10 cellular contexts compared by ENCODE assay signal in the genomic region with DNA sequence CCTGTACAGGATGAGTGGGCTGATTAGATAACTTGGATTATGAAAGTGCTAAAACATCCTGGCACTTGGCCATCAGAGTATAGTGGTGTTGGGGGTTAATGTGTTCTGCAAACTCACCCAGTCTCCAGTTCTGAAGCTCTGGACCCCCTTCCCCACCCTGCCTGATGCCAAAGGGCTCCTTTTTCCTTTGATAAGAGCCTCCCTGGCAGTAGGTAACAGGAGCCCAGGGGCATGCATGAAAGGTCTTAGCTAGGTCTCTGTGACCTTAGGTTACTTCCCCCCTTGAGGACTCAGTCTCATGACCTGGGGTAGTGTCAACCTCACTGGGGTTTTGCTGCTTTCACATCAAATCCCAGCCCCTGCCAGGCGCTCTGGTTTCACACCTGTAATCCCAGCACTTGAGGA. TPM values are rescaled to one million over a fixed set of nuclear protein-coding genes. Genes with fewer than 3 reads are reported as not detected.
DNase-seq lines count a peak whose midpoint lies in the region; ATAC-seq and TF ChIP-seq lines count a peak whose summit lies in the region.
"Had no signal": no experiment of that assay in that cellular context is flagged by ENCODE, and none has a peak within 500 bp of the region (broad histone marks: within the 10 kb centered on the region; RNA-seq: fewer than 3 reads in every experiment).

No MANE protein-coding gene starts in this region.

- H3K79me2 ChIP-seq in PC-3 (ENCODE audit: low read length) = peaks cover 43% of the 10 kb centered on the region

- no peaks in the 10 kb centered on the region for H3K9me2 ChIP-seq in PC-3 (replicated peaks; ENCODE audit: low read length)

- peak overlapping the region; percentile 18 for H3K27ac Mint-ChIP-seq in CD8-positive, alpha-beta T cell
- H3K27ac Mint-ChIP-seq in brain = peak overlapping the region in 1 of 5 experiments; percentile 82
- H3K27ac Mint-ChIP-seq: activated naive CD8-positive, alpha-beta T cell treated with anti-CD3 and anti-CD28 coated beads, Interleukin-2, amount 10 ng/mL, durations not matched to agents 7 days and 5 days had no signal

- H3K27ac ChIP-seq in BLaER1 = no peak overlapping the region
- no peak overlapping the region for H3K27ac ChIP-seq in CD8-positive, alpha-beta T cell (ENCODE audit: low read depth, low read length)
- H3K27ac ChIP-seq in PC-3 (ENCODE audit: low read length) = no peak overlapping the region
- no peak overlapping the region for H3K27ac ChIP-seq in coronary artery
- H3K27ac ChIP-seq: colonic mucosa, KMS-11 had no signal

- no peaks in the 10 kb centered on the region for H3K9me3 Mint-ChIP-seq in CD8-positive, alpha-beta T cell
- peaks cover 0 to 10% (median 8%) of the 10 kb centered on the region in 5 experiments for H3K9me3 Mint-ChIP-seq in brain
- H3K9me3 Mint-ChIP-seq: activated naive CD8-positive, alpha-beta T cell treated with anti-CD3 and anti-CD28 coated beads, Interleukin-2, amount 10 ng/mL, durations not matched to agents 7 days and 5 days had no signal

- POLR2A ChIA-PET in CD8-positive, alpha-beta T cell (lab: Charles Lee) = interaction anchor here (0.8 to 1.0 kb wide), 2 partner anchors 17 to 18 kb away, joined by 3 read pairs; no protein-coding TSS in a partner anchor
- POLR2A ChIA-PET in PC-3 (lab: Charles Lee; ENCODE audit: unreplicated experiment) = no interaction called here

- peaks cover 31% of the 10 kb centered on the region for H3K36me3 Mint-ChIP-seq in CD8-positive, alpha-beta T cell
- H3K36me3 Mint-ChIP-seq in brain = peaks cover 22% of the 10 kb centered on the region

- H3K9ac ChIP-seq in BLaER1 (no peak overlapping the region), PC-3 (ENCODE audit: low read length) (no peak overlapping the region)
- H3K9ac ChIP-seq: KMS-11 had no signal

- H3K4me1 ChIP-seq in BLaER1 (peaks cover 47% of the 10 kb centered on the region), PC-3 (ENCODE audit: insufficient read depth, low read length) (peaks cover 19% of the 10 kb centered on the region)
- peaks cover 26% of the 10 kb centered on the region for H3K4me1 ChIP-seq in CD8-positive, alpha-beta T cell (ENCODE audit: insufficient read depth, low read length)
- H3K4me1 ChIP-seq: colonic mucosa had no signal

- intact Hi-C loops in CD8-positive, alpha-beta T cell (cut with DNase I, micrococcal nuclease) = no loop called here
- intact Hi-C loops in PC-3 (cut with micrococcal nuclease) = no loop called here

- H3K4me3 Mint-ChIP-seq in CD8-positive, alpha-beta T cell = no peak overlapping the region
- peak overlapping the region in 4 of 5 experiments; percentile 12 to 97 (median 38) for H3K4me3 Mint-ChIP-seq in brain

- H3F3A ChIP-seq in PC-3 (ENCODE audit: low read length, unreplicated experiment) = no peaks in the 10 kb centered on the region

- no peak for ATAC-seq in CD8-positive, alpha-beta T cell
- ATAC-seq in PC-3 = no peak

- peaks cover 33% of the 10 kb centered on the region for H3K4me1 Mint-ChIP-seq in CD8-positive, alpha-beta T cell (ENCODE audit: low read depth)
- peaks cover 32% of the 10 kb centered on the region for H3K4me1 Mint-ChIP-seq in brain

- no peak for DNase-seq in CD8-positive, alpha-beta T cell
- DNase-seq in PC-3 (no peak), SKM-1 treated with dmso at 0.1 percent for 144 hours (lab: John Stamatoyannopoulos, UW; ENCODE audit: unreplicated experiment) (no peak), coronary artery (ENCODE audit: low spot score) (no peak), activated gamma-delta T cell treated with Interleukin-2 at 50 U/mL for 16 hours (no peak)
- DNase-seq: activated naive CD8-positive, alpha-beta T cell treated with anti-CD3 and anti-CD28 coated beads, Interleukin-2, amount 10 ng/mL, durations not matched to agents 7 days and 5 days; colonic mucosa had no signal

- H3K27me3 ChIP-seq in BLaER1 (no peaks in the 10 kb centered on the region), PC-3 (ENCODE audit: low read length) (no peaks in the 10 kb centered on the region)
- no peaks in the 10 kb centered on the region for H3K27me3 ChIP-seq in CD8-positive, alpha-beta T cell (ENCODE audit: insufficient read depth, low read length)
- H3K27me3 ChIP-seq: colonic mucosa had no signal

- no peaks in the 10 kb centered on the region for H3K27me3 Mint-ChIP-seq in CD8-positive, alpha-beta T cell (ENCODE audit: low read depth)
- H3K27me3 Mint-ChIP-seq in brain = peaks cover 28% of the 10 kb centered on the region
- H3K27me3 Mint-ChIP-seq: activated naive CD8-positive, alpha-beta T cell treated with anti-CD3 and anti-CD28 coated beads, Interleukin-2, amount 10 ng/mL, durations not matched to agents 7 days and 5 days had no signal

- H3K4me3 ChIP-seq in BLaER1 (no peak overlapping the region), PC-3 (ENCODE audit: low read length) (peak overlapping the region; percentile 99; the same call in 1 of the 2 replicates), coronary artery (no peak overlapping the region)
- H3K4me3 ChIP-seq in CD8-positive, alpha-beta T cell (ENCODE audit: low read depth, low read length) = no peak overlapping the region
- H3K4me3 ChIP-seq: colonic mucosa had no signal

- H3K9me3 ChIP-seq in BLaER1 (no peaks in the 10 kb centered on the region), PC-3 (ENCODE audit: low read length) (no peaks in the 10 kb centered on the region)
- no peaks in the 10 kb centered on the region for H3K9me3 ChIP-seq in CD8-positive, alpha-beta T cell (ENCODE audit: low read length)
- H3K9me3 ChIP-seq: colonic mucosa had no signal

- H4K20me1 ChIP-seq in BLaER1 (peaks cover 34% of the 10 kb centered on the region), PC-3 (ENCODE audit: low read length) (peaks cover 22% of the 10 kb centered on the region)

- no TSS peak for BruUV-seq in PC-3 (replicated peaks; lab: Mats Ljungman, UMichigan)

- H2AFZ ChIP-seq in PC-3 (ENCODE audit: low read length) = no peak overlapping the region

- CTCF ChIA-PET in CD8-positive, alpha-beta T cell (lab: Charles Lee) = interaction anchor here (0.9 to 1.0 kb wide), 5 partner anchors 11 to 257 kb away, joined by 3 to 4 read pairs (median 3); no protein-coding TSS in a partner anchor
- CTCF ChIA-PET in PC-3 (lab: Charles Lee) = interaction anchor here (0.5 to 0.6 kb wide), 2 partner anchors 57 to 67 kb away, joined by 3 to 6 read pairs; no protein-coding TSS in a partner anchor

- peak overlapping the region; percentile 97 for H3K4me2 ChIP-seq in BLaER1
- no peak overlapping the region; the same call in 1 of the 2 replicates for H3K4me2 ChIP-seq in PC-3 (ENCODE audit: low read length)

- TF ChIP-seq CTCF in CD8-positive, alpha-beta T cell (IDR thresholded peaks at IDR 0.05) = no peak
- TF ChIP-seq CTCF in PC-3 (conservative IDR thresholded peaks at IDR 0.05; ENCODE audit: low read depth, low read length) (no peak), brain (conservative IDR thresholded peaks at IDR 0.05) (no peak), coronary artery (IDR thresholded peaks at IDR 0.05) (no peak)

- peaks cover 32% of the 10 kb centered on the region for H3K36me3 ChIP-seq in BLaER1
- H3K36me3 ChIP-seq in CD8-positive, alpha-beta T cell (ENCODE audit: insufficient read depth, low read length) = peaks cover 4% of the 10 kb centered on the region
- peaks cover 21% of the 10 kb centered on the region for H3K36me3 ChIP-seq in PC-3 (ENCODE audit: low read depth, low read length)
- H3K36me3 ChIP-seq: colonic mucosa had no signal

RNA-seq across cellular contexts. Expression of a gene that starts 2.5 kb away (rescaled TPM):
- total RNA-seq in CD8-positive, alpha-beta T cell = 1,000 to 10,000 TPM; 3,224 to 3,257 TPM
- total RNA-seq in PC-3 (2014; rRNA removed) = 2,594 and 2,746 TPM in 2 replicates
- polyA plus RNA-seq in brain (ENCODE audit: insufficient read depth, low read depth, low replicate concordance) = 2,519 TPM

RNA-seq across cellular contexts. Expression of a gene that starts 2.6 kb away (rescaled TPM):
- 10 to 100 TPM; 19.8 to 28.9 TPM for total RNA-seq in CD8-positive, alpha-beta T cell
- 98.5 and 144 TPM in 2 replicates for total RNA-seq in PC-3 (2014; rRNA removed)
- polyA plus RNA-seq in brain (ENCODE audit: insufficient read depth, low read depth, low replicate concordance) = 370 TPM

RNA-seq across cellular contexts. Expression of a gene that starts 15.6 kb away (rescaled TPM):
- 10 to 100 TPM; 15.7 to 19.1 TPM for total RNA-seq in CD8-positive, alpha-beta T cell
- total RNA-seq in PC-3 (2014; rRNA removed) = 217 and 221 TPM in 2 replicates
- polyA plus RNA-seq in brain (ENCODE audit: insufficient read depth, low read depth, low replicate concordance) = 131 TPM

RNA-seq across cellular contexts. Expression of a gene that starts 19.3 kb away (rescaled TPM):
- 1 to 10 TPM in 1 of 2 experiments, under 1 TPM in 1; 0.78 to 1.4 TPM for total RNA-seq in CD8-positive, alpha-beta T cell
- total RNA-seq in PC-3 (2014; rRNA removed) = 0.81 and 0.87 TPM in 2 replicates
- 3.2 TPM for polyA plus RNA-seq in brain (ENCODE audit: insufficient read depth, low read depth, low replicate concordance)

RNA-seq across cellular contexts. Expression of a gene that starts 40.2 kb away (rescaled TPM):
- total RNA-seq in CD8-positive, alpha-beta T cell = not detected
- 6.7 and 10.7 TPM in 2 replicates for total RNA-seq in PC-3 (2014; rRNA removed)
- polyA plus RNA-seq in brain (ENCODE audit: insufficient read depth, low read depth, low replicate concordance) = 23.4 TPM

Comparison
In these comparisons a context has a peak if more than half of its experiments do, and no peak if none do; other contexts are left out.
1. RNA of a gene that starts 15.6 kb away (total RNA-seq): 217 to 221 TPM in PC-3; 15.7 to 19.1 TPM in CD8-positive, alpha-beta T cell; every median in the first group is over 10 times any median in the second.